ENCODE assay signal across 8 cellular contexts in genomic region chr11:62544521-62545436, GRCh38. TPM values are rescaled to one million over a fixed set of nuclear protein-coding genes. Genes with fewer than 3 reads are reported as not detected.
DNase-seq lines count a peak whose midpoint lies in the region.

No MANE protein-coding gene starts in this region.

- H3K27ac ChIP-seq in duodenal mucosa (ENCODE audit: low read depth, low read length) (peak overlapping the region; percentile 96), muscle layer of colon (ENCODE audit: low read depth, low read length) (peak overlapping the region; percentile 98)

- H3K27me3 ChIP-seq in duodenal mucosa (ENCODE audit: control insufficient read depth in 1 of 2, insufficient read depth in 2 of 2, low read length in 2 of 2) (no peaks in the 10 kb centered on the region), muscle layer of colon (ENCODE audit: control insufficient read depth in 1 of 2, insufficient read depth in 2 of 2, low read length in 2 of 2) (no peaks in the 10 kb centered on the region)

- H3K9me3 ChIP-seq in duodenal mucosa (ENCODE audit: control insufficient read depth in 1 of 2, low read length in 2 of 2) (no peaks in the 10 kb centered on the region), muscle layer of colon (ENCODE audit: low read length) (no peaks in the 10 kb centered on the region)

- DNase-seq in DMS79 treated with DMSO at 0.1 percent for 48 hours (lab: John Stamatoyannopoulos, UW): peak; percentile 8
- no peak for DNase-seq in DMS79 (lab: John Stamatoyannopoulos, UW)
- peak; percentile 60 for DNase-seq in RPMI8226
- DNase-seq in SK-N-DZ (ENCODE audit: low spot score): no peak
- no peak for DNase-seq in amniotic stem cell (lab: John Stamatoyannopoulos, UW)
- DNase-seq in Kasumi-1 (lab: John Stamatoyannopoulos, UW): no peak

- H3K9ac ChIP-seq in duodenal mucosa (ENCODE audit: low read depth in 1 of 2, low read length in 2 of 2) (peak overlapping the region; percentile 95 to 98), muscle layer of colon (ENCODE audit: low read length) (peak overlapping the region; percentile 92)

- H3K36me3 ChIP-seq in duodenal mucosa (ENCODE audit: control insufficient read depth in 1 of 2, insufficient read depth in 2 of 2, low read length in 2 of 2) (peaks cover 0 to 3% of the 10 kb centered on the region in 2 donors), muscle layer of colon (ENCODE audit: insufficient read depth, low read length) (no peaks in the 10 kb centered on the region)

- H3K4me3 ChIP-seq in duodenal mucosa (ENCODE audit: low read depth in 1 of 2, low read length in 2 of 2): peak overlapping the region; percentile 94 to 96
- peak overlapping the region; percentile 96 to 99 for H3K4me3 ChIP-seq in muscle layer of colon (ENCODE audit: low read depth in 1 of 2, low read length in 2 of 2)

- H3K4me1 ChIP-seq in duodenal mucosa (ENCODE audit: control insufficient read depth in 1 of 2, insufficient read depth in 2 of 2, low read length in 2 of 2) (peaks cover 63 to 74% of the 10 kb centered on the region in 2 donors), muscle layer of colon (ENCODE audit: insufficient read depth, low read length) (peaks cover 49% of the 10 kb centered on the region)

RNA-seq across cellular contexts. Expression of gene AHNAK, which starts 1.8 kb away (rescaled TPM):
- 4.3 and 11.3 TPM in 2 replicates for polyA plus RNA-seq in SK-N-DZ (2014; cell fraction: cytosol; rRNA removed)
- 7.7 and 25.1 TPM in 2 replicates for polyA plus RNA-seq in SK-N-DZ (2014; cell fraction: nucleus; rRNA removed)

RNA-seq across cellular contexts. Expression of gene EEF1G, which starts 28.9 kb away (rescaled TPM):
- polyA plus RNA-seq in SK-N-DZ (2014; cell fraction: cytosol; rRNA removed): 3,065 and 3,261 TPM in 2 replicates
- 1,095 and 1,442 TPM in 2 replicates for polyA plus RNA-seq in SK-N-DZ (2014; cell fraction: nucleus; rRNA removed)

RNA-seq across cellular contexts. Expression of gene TUT1, which starts 46.5 kb away (rescaled TPM):
- 29.3 and 33.3 TPM in 2 replicates for polyA plus RNA-seq in SK-N-DZ (2014; cell fraction: cytosol; rRNA removed)
- 46.7 and 63.7 TPM in 2 replicates for polyA plus RNA-seq in SK-N-DZ (2014; cell fraction: nucleus; rRNA removed)

RNA-seq across cellular contexts. Expression of gene MTA2, which starts 56.9 kb away (rescaled TPM):
- 105 and 108 TPM in 2 replicates for polyA plus RNA-seq in SK-N-DZ (2014; cell fraction: cytosol; rRNA removed)
- 223 and 244 TPM in 2 replicates for polyA plus RNA-seq in SK-N-DZ (2014; cell fraction: nucleus; rRNA removed)

Comparison
In these comparisons a context has a peak if more than half of its experiments do, and no peak if none do; other contexts are left out.
1. DNase-seq: peak in DMS79 treated with DMSO at 0.1 percent for 48 hours (single experiment) and RPMI8226 (single experiment); none in DMS79 (single experiment), SK-N-DZ (single experiment), amniotic stem cell (single experiment) and Kasumi-1 (0 of 2).